Comparison of ENCODE assay signal across 8 cellular contexts in genomic region chr12:26274441-26275312, GRCh38.
DNase-seq lines count a peak whose midpoint lies in the region; ATAC-seq and TF ChIP-seq lines count a peak whose summit lies in the region.

No MANE protein-coding gene starts in this region.

- peaks cover 0 to 27% (median 10%) of the 10 kb centered on the region in 4 donors for H3K4me1 ChIP-seq in Peyer's patch

- ATAC-seq in GM18870 (IDR thresholded peaks at IDR 0.05; ENCODE audit: unreplicated experiment), result peak; percentile 95
- peak; percentile 84 for ATAC-seq in HG03064 (IDR thresholded peaks at IDR 0.05; ENCODE audit: low read depth, unreplicated experiment)

- H3K36me3 Mint-ChIP-seq in brain, result no peaks in the 10 kb centered on the region

- H3K4me3 ChIP-seq in Peyer's patch (no peak overlapping the region), skin epidermis (no peak overlapping the region)

- H3K27ac Mint-ChIP-seq in brain, result peak overlapping the region in 3 of 5 experiments; percentile 26 to 98 (median 92)

- no peak for TF ChIP-seq CTCF in Peyer's patch (IDR thresholded peaks at IDR 0.05)
- no peak for TF ChIP-seq CTCF in brain (conservative IDR thresholded peaks at IDR 0.05)

- H3K27me3 Mint-ChIP-seq in brain, result no peaks in the 10 kb centered on the region

- H3K4me1 Mint-ChIP-seq in brain, result peaks cover 49% of the 10 kb centered on the region

- no peaks in the 10 kb centered on the region for H3K27me3 ChIP-seq in Peyer's patch

- H3K9me3 ChIP-seq in Peyer's patch, result no peaks in the 10 kb centered on the region

- H3K9me3 Mint-ChIP-seq in brain, result peaks cover 0 to 5% (median 0%) of the 10 kb centered on the region in 5 experiments

- TF ChIP-seq POLR2A in Peyer's patch (IDR thresholded peaks at IDR 0.05), result peak in 1 of 2 donors; percentile 23

- H3K27ac ChIP-seq in Peyer's patch (peak overlapping the region; percentile 60 to 84 (median 78)), skin epidermis (peak overlapping the region in 20 of 21 experiments; percentile 58 to 90 (median 82))

- no peaks in the 10 kb centered on the region for H3K36me3 ChIP-seq in Peyer's patch

- H3K4me3 Mint-ChIP-seq in brain, result peak overlapping the region in 2 of 5 experiments; percentile 5 to 32

- DNase-seq in AG20443 (ENCODE audit: low spot score) (peak; percentile 92), Peyer's patch (peak; percentile 64 to 88 (median 66)), inferior parietal cortex (ENCODE audit: extremely low spot score) (peak; percentile 86), NCI-H1694 (lab: John Stamatoyannopoulos, UW) (no peak)
